ENCODE assay signal across 26 cellular contexts in genomic region chrX:150889131-150889530, GRCh38.
"Had no signal": no experiment of that assay in that cellular context is flagged by ENCODE, and none has a peak within 500 bp of the region (broad histone marks: within the 10 kb centered on the region; RNA-seq: fewer than 3 reads in every experiment).

No MANE protein-coding gene starts in this region.

- H3K9me3 Mint-ChIP-seq: activated naive CD4-positive, alpha-beta T cell treated with anti-CD3 and anti-CD28 coated beads, Interleukin-2, amount 50 U/mL, for 24 hours; WTC11 had no signal

- H3K36me3 Mint-ChIP-seq: activated naive CD4-positive, alpha-beta T cell treated with anti-CD3 and anti-CD28 coated beads, Interleukin-2, amount 50 U/mL, for 24 hours; WTC11 had no signal

- DNase-seq: activated CD4-positive, alpha-beta T cell treated with anti-CD3 and anti-CD28 coated beads for 48 hours; activated CD4-positive, alpha-beta T cell treated with anti-CD3 and anti-CD28 coated beads, Interleukin-2, amount 50 U/mL, for 4 hours; activated CD4-positive, CD25-positive, alpha-beta regulatory T cell treated with anti-CD3 and anti-CD28 coated beads, Interleukin-2, amount 50 U/mL, for 72 hours; activated CD8-positive, alpha-beta memory T cell treated with anti-CD3 and anti-CD28 coated beads, Interleukin-2, amount 50 U/mL, for 48 hours; activated CD8-positive, alpha-beta T cell treated with anti-CD3 and anti-CD28 coated beads, Interleukin-2, amount 10 ng/mL, durations not matched to agents 7 days and 5 days; activated naive CD4-positive, alpha-beta T cell; activated T-cell treated with anti-CD3 and anti-CD28 coated beads, Interleukin-2, amount 50 U/mL, for 1 hour; aorta; MG63; MV-4-11; NCI-H1092 treated with DMSO at 0.1 percent for 48 hours; NCI-H1436; NCI-H1694 treated with DMSO at 0.1 percent for 48 hours; NCI-H2029 treated with DMSO at 0.1 percent for 48 hours; NCI-H345; NCI-H510A; NCI-H69; NK-92 treated with Interleukin-12 subunit alpha and Interleukin-12 subunit beta, amount 100 ng/mL, for 24 hours; OCI-M1; Peyer's patch; SHP77 treated with DMSO at 0.1 percent for 48 hours; T-helper 17 cell; T-helper 9 cell had no signal

- H3K4me3 Mint-ChIP-seq: activated CD8-positive, alpha-beta T cell treated with anti-CD3 and anti-CD28 coated beads, Interleukin-2, amount 10 ng/mL, durations not matched to agents 7 days and 5 days; activated naive CD4-positive, alpha-beta T cell treated with anti-CD3 and anti-CD28 coated beads, Interleukin-2, amount 50 U/mL, for 24 hours; T-helper 17 cell; WTC11 had no signal

- H3K27me3 ChIP-seq: breast epithelium, MG63, Peyer's patch had no signal

- H3K27ac Mint-ChIP-seq: activated CD8-positive, alpha-beta T cell treated with anti-CD3 and anti-CD28 coated beads, Interleukin-2, amount 10 ng/mL, durations not matched to agents 7 days and 5 days; activated naive CD4-positive, alpha-beta T cell treated with anti-CD3 and anti-CD28 coated beads, Interleukin-2, amount 50 U/mL, for 24 hours; T-helper 17 cell; WTC11 had no signal

- H3K4me3 ChIP-seq: breast epithelium, MG63, Peyer's patch had no signal

- H3K36me3 ChIP-seq: breast epithelium, MG63, Peyer's patch had no signal

- H3K4me1 ChIP-seq: breast epithelium, Peyer's patch had no signal

- ATAC-seq: activated CD8-positive, alpha-beta T cell treated with anti-CD3 and anti-CD28 coated beads, Interleukin-2, amount 10 ng/mL, durations not matched to agents 7 days and 5 days; T-helper 17 cell; WTC11 had no signal

- H3K4me1 Mint-ChIP-seq: activated naive CD4-positive, alpha-beta T cell treated with anti-CD3 and anti-CD28 coated beads, Interleukin-2, amount 50 U/mL, for 24 hours; T-helper 17 cell had no signal

- H3K27ac ChIP-seq: breast epithelium, Peyer's patch had no signal

- H3K9me3 ChIP-seq: breast epithelium, MG63, Peyer's patch had no signal

- H3K27me3 Mint-ChIP-seq: activated naive CD4-positive, alpha-beta T cell treated with anti-CD3 and anti-CD28 coated beads, Interleukin-2, amount 50 U/mL, for 24 hours; T-helper 17 cell had no signal
